ENCODE assay signal across 14 cellular contexts in the genomic region with DNA sequence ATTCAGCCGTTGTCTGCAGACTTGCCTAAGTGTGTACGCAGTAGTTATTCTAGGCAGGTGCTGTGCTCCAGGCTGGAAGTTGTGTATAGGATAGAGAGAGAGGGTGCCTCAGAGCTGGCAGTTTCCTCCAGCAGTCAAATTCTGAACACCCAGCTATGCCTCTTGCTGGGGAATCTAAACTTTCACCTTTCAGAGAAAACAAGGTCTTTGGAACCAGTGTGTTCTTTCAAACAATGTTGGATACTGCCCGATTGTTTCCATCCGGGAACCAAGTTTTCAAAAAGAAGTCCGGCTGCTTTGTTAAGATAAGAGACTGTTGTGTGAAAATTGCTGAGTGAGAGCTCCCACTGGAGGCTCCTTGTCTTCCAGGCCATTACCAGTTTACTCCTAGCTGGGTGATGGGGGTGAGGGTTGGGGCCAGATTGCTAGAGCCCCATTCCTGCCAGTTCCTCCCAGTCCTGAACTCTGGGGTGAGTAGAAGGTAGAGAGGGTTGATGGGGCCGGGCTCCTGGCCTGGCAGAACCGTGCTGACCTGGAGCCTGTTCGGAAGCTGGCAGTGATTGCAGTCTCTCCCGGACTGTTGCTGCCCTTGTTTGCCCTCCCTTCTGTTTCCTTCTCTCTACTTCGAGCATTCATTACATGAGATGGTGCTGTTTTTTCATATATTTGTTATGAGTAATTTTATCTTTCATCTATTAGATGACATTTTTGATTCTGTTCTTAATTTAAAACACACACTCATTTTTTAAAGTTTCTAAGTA.
DNase-seq lines count a peak whose midpoint lies in the region; ATAC-seq and TF ChIP-seq lines count a peak whose summit lies in the region.
"Had no signal": no experiment of that assay in that cellular context is flagged by ENCODE, and none has a peak within 500 bp of the region (broad histone marks: within the 10 kb centered on the region; RNA-seq: fewer than 3 reads in every experiment).

No MANE protein-coding gene starts in this region.

- H3K9me3 Mint-ChIP-seq in neural crest cell = no peaks in the 10 kb centered on the region
- H3K9me3 Mint-ChIP-seq: activated B cell treated with CpG ODN at 0.5 μM for 24 hours; activated T-cell treated with anti-CD3 and anti-CD28 coated beads, Interleukin-2, amount 50 U/mL, for 24 hours had no signal

- H3K36me3 Mint-ChIP-seq in neural crest cell (ENCODE audit: low read depth) = no peaks in the 10 kb centered on the region

- H3K4me1 ChIP-seq in heart right ventricle (peaks cover 3 to 62% (median 48%) of the 10 kb centered on the region in 9 donors), BE2C (peaks cover 33% of the 10 kb centered on the region)

- H3K27ac ChIP-seq in heart right ventricle = peak overlapping the region in 9 of 10 donors; percentile 23 to 73 (median 61)
- H3K27ac ChIP-seq: epithelial cell of prostate, neutrophil had no signal

- peak; percentile 12 for DNase-seq in NCI-H510A treated with DMSO at 0.1 percent for 48 hours (lab: John Stamatoyannopoulos, UW)
- DNase-seq in NCI-H510A (lab: John Stamatoyannopoulos, UW) = no peak
- DNase-seq in heart right ventricle = no peak
- DNase-seq in neural crest cell (ENCODE audit: low read depth, low spot score) = no peak
- DNase-seq in NCI-H2196 treated with DMSO at 0.1 percent for 48 hours (lab: John Stamatoyannopoulos, UW; ENCODE audit: unreplicated experiment) = no peak
- DNase-seq in mucosa of gallbladder (ENCODE audit: low spot score) = no peak
- DNase-seq in activated CD4-positive, alpha-beta T cell treated with anti-CD3 and anti-CD28 coated beads for 4 hours = no peak
- DNase-seq in BE2C = no peak
- DNase-seq: ACHN; activated B cell treated with CpG ODN at 0.5 μM for 24 hours; activated T-cell treated with anti-CD3 and anti-CD28 coated beads, Interleukin-2, amount 50 U/mL, for 24 hours; Kasumi-1 had no signal

- peak; percentile 35 to 76 (median 62) for ATAC-seq in heart right ventricle

- peaks cover 81% of the 10 kb centered on the region for H3K4me1 Mint-ChIP-seq in neural crest cell

- TF ChIP-seq CTCF in heart right ventricle (IDR thresholded peaks at IDR 0.05) (peak in 3 of 9 donors; percentile 25 to 41 (median 35)), neural crest cell (conservative IDR thresholded peaks at IDR 0.05) (no peak), BE2C (IDR thresholded peaks at IDR 0.05; ENCODE audit: low read depth, low read length) (no peak)

- H3K36me3 ChIP-seq in heart right ventricle = no peaks in the 10 kb centered on the region
- no peaks in the 10 kb centered on the region for H3K36me3 ChIP-seq in BE2C
- H3K36me3 ChIP-seq: neutrophil had no signal

- intact Hi-C loops in heart right ventricle (cut with DNase I) = loop anchor here in 5 of 10 donors (5.0 to 10.0 kb wide), 4 partner anchors 60 to 410 kb away; no protein-coding TSS in a partner anchor

- peak overlapping the region; percentile 93 for H3K27ac Mint-ChIP-seq in neural crest cell (ENCODE audit: unreplicated experiment)
- H3K27ac Mint-ChIP-seq: activated B cell treated with CpG ODN at 0.5 μM for 24 hours; activated T-cell treated with anti-CD3 and anti-CD28 coated beads, Interleukin-2, amount 50 U/mL, for 24 hours had no signal

- 32 to 38% methylated on average over 10 of the region's 10 CpGs for WGBS in heart right ventricle, 2 donors

- no peaks in the 10 kb centered on the region for H3K27me3 Mint-ChIP-seq in neural crest cell (ENCODE audit: low read depth)

- H3K4me3 ChIP-seq in heart right ventricle (no peak overlapping the region), BE2C (ENCODE audit: low read depth, low read length) (no peak overlapping the region)

- H3K4me3 Mint-ChIP-seq in neural crest cell = peak overlapping the region; percentile 36
- H3K4me3 Mint-ChIP-seq: activated B cell treated with CpG ODN at 0.5 μM for 24 hours; activated T-cell treated with anti-CD3 and anti-CD28 coated beads, Interleukin-2, amount 50 U/mL, for 24 hours had no signal

- H3K27me3 ChIP-seq in heart right ventricle (peaks cover 0 to 17% (median 0%) of the 10 kb centered on the region in 7 donors), BE2C (no peaks in the 10 kb centered on the region)

- peaks cover 0 to 14% (median 0%) of the 10 kb centered on the region in 11 donors for H3K9me3 ChIP-seq in heart right ventricle
- H3K9me3 ChIP-seq in BE2C = no peaks in the 10 kb centered on the region
- H3K9me3 ChIP-seq: neutrophil had no signal
